ENCODE assay signal across 3 cellular contexts in the genomic region with DNA sequence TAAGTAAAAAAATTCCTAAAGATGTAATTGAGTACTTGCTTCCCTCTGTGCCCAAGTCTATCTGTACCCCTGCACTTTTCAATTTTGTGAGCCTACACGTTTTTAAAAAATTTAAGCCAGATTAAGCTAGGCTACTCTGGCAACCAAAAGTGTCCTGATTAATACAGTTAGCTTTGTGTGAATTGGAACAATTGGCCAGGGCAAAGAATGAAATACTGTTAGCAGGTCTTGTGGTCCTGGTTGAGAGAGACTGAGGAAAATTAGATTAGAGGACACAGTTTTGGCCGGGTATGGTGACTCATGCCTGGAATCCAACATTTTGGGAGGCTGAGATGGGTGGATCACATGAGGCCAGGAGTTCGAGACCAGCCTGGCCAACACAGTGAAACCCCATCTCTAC.
TF ChIP-seq lines count a peak whose summit lies in the region.

No MANE protein-coding gene starts in this region.

TF ChIP-seq in SK-N-SH, 30 proteins besides CTCF, POLR2A, EP300 and RAD21:
- TF ChIP-seq PBX3 (IDR thresholded peaks at IDR 0.05), result no peak
- TF ChIP-seq TAF1 (IDR thresholded peaks at IDR 0.05; ENCODE audit: borderline replicate concordance, low read depth, low read length), result no peak
- TF ChIP-seq CHD2 (IDR thresholded peaks at IDR 0.05; ENCODE audit: low read length, partially characterized antibody), result no peak
- TF ChIP-seq MEF2A (IDR thresholded peaks at IDR 0.05; ENCODE audit: borderline replicate concordance, low read depth), result no peak
- TF ChIP-seq USF2 (IDR thresholded peaks at IDR 0.05; ENCODE audit: borderline replicate concordance, low read depth, low read length), result no peak
- TF ChIP-seq FOXJ3 (CRISPR knock-in tag; IDR thresholded peaks at IDR 0.05), result no peak
- no peak for TF ChIP-seq RFX5 (IDR thresholded peaks at IDR 0.05; ENCODE audit: low read length)
- TF ChIP-seq SMC3 (IDR thresholded peaks at IDR 0.05; ENCODE audit: low read depth, low read length), result no peak
- TF ChIP-seq GATA2 (CRISPR knock-in tag; IDR thresholded peaks at IDR 0.05), result no peak
- no peak for TF ChIP-seq TCF12 (IDR thresholded peaks at IDR 0.05)
- TF ChIP-seq NRF1 (IDR thresholded peaks at IDR 0.05; ENCODE audit: low read depth, low read length), result no peak
- no peak for TF ChIP-seq NFIC (IDR thresholded peaks at IDR 0.05; ENCODE audit: borderline replicate concordance)
- no peak for TF ChIP-seq RXRA (IDR thresholded peaks at IDR 0.05; ENCODE audit: borderline replicate concordance, low read depth)

TF ChIP-seq in SK-N-SH treated with all-trans-retinoic acid at 6 μM for 48 hours, 23 proteins besides CTCF, POLR2A, EP300 and RAD21 (continued from another document):
- TF ChIP-seq CREB5 (CRISPR knock-in tag; IDR thresholded peaks at IDR 0.05; ENCODE audit: low read depth) (no peak), RARB (CRISPR knock-in tag; IDR thresholded peaks at IDR 0.05) (no peak), ESRRG (CRISPR knock-in tag; IDR thresholded peaks at IDR 0.05) (no peak), ZFP3 (CRISPR knock-in tag; IDR thresholded peaks at IDR 0.05) (no peak), ISL1 (CRISPR knock-in tag; IDR thresholded peaks at IDR 0.05) (no peak), TOX (CRISPR knock-in tag; IDR thresholded peaks at IDR 0.05; ENCODE audit: borderline replicate concordance) (no peak), PPARA (CRISPR knock-in tag; IDR thresholded peaks at IDR 0.05; ENCODE audit: borderline replicate concordance) (no peak)
- TF ChIP-seq, protein P1, sequence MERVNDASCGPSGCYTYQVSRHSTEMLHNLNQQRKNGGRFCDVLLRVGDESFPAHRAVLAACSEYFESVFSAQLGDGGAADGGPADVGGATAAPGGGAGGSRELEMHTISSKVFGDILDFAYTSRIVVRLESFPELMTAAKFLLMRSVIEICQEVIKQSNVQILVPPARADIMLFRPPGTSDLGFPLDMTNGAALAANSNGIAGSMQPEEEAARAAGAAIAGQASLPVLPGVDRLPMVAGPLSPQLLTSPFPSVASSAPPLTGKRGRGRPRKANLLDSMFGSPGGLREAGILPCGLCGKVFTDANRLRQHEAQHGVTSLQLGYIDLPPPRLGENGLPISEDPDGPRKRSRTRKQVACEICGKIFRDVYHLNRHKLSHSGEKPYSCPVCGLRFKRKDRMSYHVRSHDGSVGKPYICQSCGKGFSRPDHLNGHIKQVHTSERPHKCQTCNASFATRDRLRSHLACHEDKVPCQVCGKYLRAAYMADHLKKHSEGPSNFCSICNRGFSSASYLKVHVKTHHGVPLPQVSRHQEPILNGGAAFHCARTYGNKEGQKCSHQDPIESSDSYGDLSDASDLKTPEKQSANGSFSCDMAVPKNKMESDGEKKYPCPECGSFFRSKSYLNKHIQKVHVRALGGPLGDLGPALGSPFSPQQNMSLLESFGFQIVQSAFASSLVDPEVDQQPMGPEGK (CRISPR knock-in tag; IDR thresholded peaks at IDR 0.05; ENCODE audit: borderline replicate concordance), result no peak
- TF ChIP-seq, protein P2, sequence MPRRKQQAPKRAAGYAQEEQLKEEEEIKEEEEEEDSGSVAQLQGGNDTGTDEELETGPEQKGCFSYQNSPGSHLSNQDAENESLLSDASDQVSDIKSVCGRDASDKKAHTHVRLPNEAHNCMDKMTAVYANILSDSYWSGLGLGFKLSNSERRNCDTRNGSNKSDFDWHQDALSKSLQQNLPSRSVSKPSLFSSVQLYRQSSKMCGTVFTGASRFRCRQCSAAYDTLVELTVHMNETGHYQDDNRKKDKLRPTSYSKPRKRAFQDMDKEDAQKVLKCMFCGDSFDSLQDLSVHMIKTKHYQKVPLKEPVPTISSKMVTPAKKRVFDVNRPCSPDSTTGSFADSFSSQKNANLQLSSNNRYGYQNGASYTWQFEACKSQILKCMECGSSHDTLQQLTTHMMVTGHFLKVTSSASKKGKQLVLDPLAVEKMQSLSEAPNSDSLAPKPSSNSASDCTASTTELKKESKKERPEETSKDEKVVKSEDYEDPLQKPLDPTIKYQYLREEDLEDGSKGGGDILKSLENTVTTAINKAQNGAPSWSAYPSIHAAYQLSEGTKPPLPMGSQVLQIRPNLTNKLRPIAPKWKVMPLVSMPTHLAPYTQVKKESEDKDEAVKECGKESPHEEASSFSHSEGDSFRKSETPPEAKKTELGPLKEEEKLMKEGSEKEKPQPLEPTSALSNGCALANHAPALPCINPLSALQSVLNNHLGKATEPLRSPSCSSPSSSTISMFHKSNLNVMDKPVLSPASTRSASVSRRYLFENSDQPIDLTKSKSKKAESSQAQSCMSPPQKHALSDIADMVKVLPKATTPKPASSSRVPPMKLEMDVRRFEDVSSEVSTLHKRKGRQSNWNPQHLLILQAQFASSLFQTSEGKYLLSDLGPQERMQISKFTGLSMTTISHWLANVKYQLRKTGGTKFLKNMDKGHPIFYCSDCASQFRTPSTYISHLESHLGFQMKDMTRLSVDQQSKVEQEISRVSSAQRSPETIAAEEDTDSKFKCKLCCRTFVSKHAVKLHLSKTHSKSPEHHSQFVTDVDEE (CRISPR knock-in tag; IDR thresholded peaks at IDR 0.05), result no peak
TF ChIP-seq in SK-N-SH treated with all-trans-retinoic acid at 6 μM for 48 hours: peak in this region for 0.

TF ChIP-seq in IMR-90, 13 proteins besides CTCF, POLR2A, EP300 and RAD21 (continued from another document):
- TF ChIP-seq MXI1 (IDR thresholded peaks at IDR 0.05; ENCODE audit: borderline replicate concordance, low read depth, low read length), result no peak
- TF ChIP-seq NFE2L2 (IDR thresholded peaks at IDR 0.05; ENCODE audit: low read depth, low read length), result no peak
- TF ChIP-seq CHD1 (IDR thresholded peaks at IDR 0.05; ENCODE audit: low read depth, low read length), result no peak
- no peak for TF ChIP-seq USF2 (IDR thresholded peaks at IDR 0.05; ENCODE audit: low read depth, low read length)
- no peak for TF ChIP-seq BHLHE40 (IDR thresholded peaks at IDR 0.05; ENCODE audit: low read depth, low read length)
- TF ChIP-seq, protein P3, sequence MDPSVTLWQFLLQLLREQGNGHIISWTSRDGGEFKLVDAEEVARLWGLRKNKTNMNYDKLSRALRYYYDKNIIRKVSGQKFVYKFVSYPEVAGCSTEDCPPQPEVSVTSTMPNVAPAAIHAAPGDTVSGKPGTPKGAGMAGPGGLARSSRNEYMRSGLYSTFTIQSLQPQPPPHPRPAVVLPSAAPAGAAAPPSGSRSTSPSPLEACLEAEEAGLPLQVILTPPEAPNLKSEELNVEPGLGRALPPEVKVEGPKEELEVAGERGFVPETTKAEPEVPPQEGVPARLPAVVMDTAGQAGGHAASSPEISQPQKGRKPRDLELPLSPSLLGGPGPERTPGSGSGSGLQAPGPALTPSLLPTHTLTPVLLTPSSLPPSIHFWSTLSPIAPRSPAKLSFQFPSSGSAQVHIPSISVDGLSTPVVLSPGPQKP (IDR thresholded peaks at IDR 0.05; ENCODE audit: borderline replicate concordance, low read depth, low read length), result no peak
